In the genomic region with DNA sequence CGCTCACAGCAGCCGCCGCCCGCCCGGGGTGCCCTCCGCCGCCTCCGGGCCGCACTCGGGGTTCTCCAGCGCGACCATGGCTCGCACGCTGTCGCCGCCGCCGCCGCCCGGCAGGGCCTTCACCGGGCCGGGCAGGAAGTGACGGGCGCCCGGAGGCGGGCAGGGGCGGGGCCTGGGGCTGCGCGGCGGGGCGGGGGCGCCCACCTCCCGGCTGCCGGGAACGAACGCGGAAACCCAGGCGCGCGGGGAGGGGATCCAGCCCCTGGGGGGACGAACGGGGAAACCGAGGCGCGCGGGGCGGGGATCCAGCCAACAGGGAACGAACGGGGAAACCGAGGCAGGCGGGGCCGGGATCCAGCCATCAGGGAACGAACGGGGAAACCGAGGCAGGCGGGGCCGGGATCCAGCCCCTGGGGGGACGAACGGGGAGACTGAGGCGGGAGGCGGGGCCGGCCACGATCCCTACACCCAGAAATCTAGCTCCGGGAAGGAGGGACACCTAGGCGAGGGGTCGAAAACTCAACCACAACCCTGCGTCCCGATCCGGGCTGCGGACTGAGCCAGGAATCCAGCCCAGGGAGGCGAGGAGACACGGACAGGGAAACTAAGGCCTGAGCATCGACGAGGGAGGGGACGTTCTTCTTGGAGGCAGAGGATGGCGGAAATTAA, we compare ENCODE assay signal across 8 cellular contexts. TPM values are rescaled to one million over a fixed set of nuclear protein-coding genes. Genes with fewer than 3 reads are reported as not detected.
DNase-seq lines count a peak whose midpoint lies in the region; ATAC-seq and TF ChIP-seq lines count a peak whose summit lies in the region.

A gene (minus strand): TSS at position 140 of the 669 bp plus-strand sequence. CDS start 62 bp downstream, at position 78.

- 1 to 2% (median 1%) methylated on average over 66 to 76 of the region's 76 CpGs for WGBS in ovary, 3 donors
- WGBS in thyroid gland, 2 donors = 2% methylated on average over 32 to 43 of the region's 76 CpGs

- DNase-seq in GM13976 (ENCODE audit: low spot score) (peak; percentile 95), Right ventricle myocardium superior (peak; percentile 90), ovary (peak; percentile 79 to 89 (median 84)), thyroid gland (peak; percentile 76 to 78)
- DNase-seq in activated naive CD8-positive, alpha-beta T cell treated with anti-CD3 and anti-CD28 coated beads, Interleukin-2, amount 50 U/mL, for 16 hours (ENCODE audit: low read depth, low spot score) = peak; percentile 68

- peak within 1 kb of the TSS; percentile 76 for H3K4me2 ChIP-seq in SU-DHL-6 (ENCODE audit: low read depth, low read length, poor library complexity, severe bottlenecking)

- H3K27ac ChIP-seq in SU-DHL-6 (ENCODE audit: low read depth, low read length) (no peak within 1 kb of the TSS; the same call in 1 of the 2 replicates), ovary (peak within 1 kb of the TSS in 1 of 2 donors; percentile 65), thyroid gland (peak within 1 kb of the TSS; percentile 84 to 89 (median 89))

- H3F3A ChIP-seq in SU-DHL-6 (ENCODE audit: insufficient read depth) = no peaks in the 10 kb centered on the region

- H4K20me1 ChIP-seq in SU-DHL-6 (ENCODE audit: low read depth, low read length) = no peaks in the 10 kb centered on the region

- ATAC-seq in HG03521 (IDR thresholded peaks at IDR 0.05; ENCODE audit: unreplicated experiment) (peak; percentile 58), Right ventricle myocardium superior (ENCODE audit: poor library complexity) (peak; percentile 96), GM21619 (IDR thresholded peaks at IDR 0.05; ENCODE audit: unreplicated experiment) (no peak)

- peak within 1 kb of the TSS; percentile 70 for H3K9ac ChIP-seq in SU-DHL-6 (ENCODE audit: low read length)

- in situ Hi-C loops in GM13976 (cut with MboI; ENCODE audit: low sequenced_read_pairs, unreplicated experiment) = loop anchor here (10.0 kb wide), 1 partner anchor 48 kb away; no protein-coding TSS in a partner anchor

- no peak for TF ChIP-seq EP300 in ovary (IDR thresholded peaks at IDR 0.05)

- H3K36me3 ChIP-seq in SU-DHL-6 (ENCODE audit: low read length) = no peaks in the 10 kb centered on the region
- no peaks in the 10 kb centered on the region for H3K36me3 ChIP-seq in ovary
- no peaks in the 10 kb centered on the region for H3K36me3 ChIP-seq in thyroid gland

- no peaks in the 10 kb centered on the region for H3K9me3 ChIP-seq in SU-DHL-6 (ENCODE audit: insufficient read depth, low read length)
- H3K9me3 ChIP-seq in ovary = no peaks in the 10 kb centered on the region
- no peaks in the 10 kb centered on the region for H3K9me3 ChIP-seq in thyroid gland

- TF ChIP-seq POLR2A in ovary (IDR thresholded peaks at IDR 0.05) (peak; percentile 43), thyroid gland (IDR thresholded peaks at IDR 0.05) (peak in 1 of 2 donors; percentile 65)

- H3K9me2 ChIP-seq in SU-DHL-6 (replicated peaks; ENCODE audit: insufficient read depth, low read length) = no peaks in the 10 kb centered on the region

- H2AFZ ChIP-seq in SU-DHL-6 (ENCODE audit: low read depth, low read length, severe bottlenecking) = peak within 1 kb of the TSS; percentile 94

- no peaks in the 10 kb centered on the region for H3K79me2 ChIP-seq in SU-DHL-6 (ENCODE audit: insufficient read depth, low read length)

- H3K4me3 ChIP-seq in SU-DHL-6 (ENCODE audit: insufficient read depth, low read length, poor library complexity, severe bottlenecking) = peak within 1 kb of the TSS; percentile 95
- H3K4me3 ChIP-seq in ovary = peak within 1 kb of the TSS; percentile 85
- peak within 1 kb of the TSS; percentile 20 to 89 (median 73) for H3K4me3 ChIP-seq in thyroid gland (replicated peaks in 1 of 3)

- H3K27me3 ChIP-seq in SU-DHL-6 (ENCODE audit: low read length) (no peaks in the 10 kb centered on the region), ovary (no peaks in the 10 kb centered on the region), thyroid gland (peaks cover 9% of the 10 kb centered on the region)

- intact Hi-C loops in Right ventricle myocardium superior (cut with DNase I) (no loop called here), ovary (cut with DNase I) (loop anchor here in 3 of 4 donors (10.0 kb wide), 2 partner anchors 118 to 138 kb away; a partner anchor contains a TSS), thyroid gland (cut with DNase I) (no loop called here)

- H3K4me1 ChIP-seq in ovary (ENCODE audit: insufficient read depth) (peaks cover 8% of the 10 kb centered on the region), thyroid gland (peaks cover 20 to 30% of the 10 kb centered on the region in 2 donors)

- no peak for TF ChIP-seq CTCF in GM13976 (IDR thresholded peaks at IDR 0.05; ENCODE audit: borderline replicate concordance, control extremely low read depth, extremely low read depth, insufficient read depth, missing control alignments)
- TF ChIP-seq CTCF in SU-DHL-6 (IDR thresholded peaks at IDR 0.05; ENCODE audit: insufficient read depth, low read length, poor library complexity, severe bottlenecking) = no peak
- TF ChIP-seq CTCF in ovary (IDR thresholded peaks at IDR 0.05) = no peak
- TF ChIP-seq CTCF in thyroid gland (IDR thresholded peaks at IDR 0.05) = no peak

RNA-seq across cellular contexts. Expression of the gene that starts here (rescaled TPM):
- 20.3 TPM for total RNA-seq in Right ventricle myocardium superior
- 10 to 100 TPM; 13.1 to 43.0 (median 31.2) TPM for total RNA-seq in ovary
- polyA plus RNA-seq in ovary = 10 to 100 TPM in 1 of 2 donors, 1 to 10 TPM in 1; 8.7 to 29.5 TPM
- total RNA-seq in thyroid gland = 10 to 100 TPM; 29.2 to 45.8 (median 34.9) TPM

Comparison
In these comparisons a context has a peak if more than half of its experiments do, and no peak if none do; other contexts are left out.
1. intact Hi-C loops: an anchor here in ovary (10.0 kb wide); none called in Right ventricle myocardium superior and thyroid gland.